Comparison of ENCODE assay signal across 1 cellular context in the genomic region with DNA sequence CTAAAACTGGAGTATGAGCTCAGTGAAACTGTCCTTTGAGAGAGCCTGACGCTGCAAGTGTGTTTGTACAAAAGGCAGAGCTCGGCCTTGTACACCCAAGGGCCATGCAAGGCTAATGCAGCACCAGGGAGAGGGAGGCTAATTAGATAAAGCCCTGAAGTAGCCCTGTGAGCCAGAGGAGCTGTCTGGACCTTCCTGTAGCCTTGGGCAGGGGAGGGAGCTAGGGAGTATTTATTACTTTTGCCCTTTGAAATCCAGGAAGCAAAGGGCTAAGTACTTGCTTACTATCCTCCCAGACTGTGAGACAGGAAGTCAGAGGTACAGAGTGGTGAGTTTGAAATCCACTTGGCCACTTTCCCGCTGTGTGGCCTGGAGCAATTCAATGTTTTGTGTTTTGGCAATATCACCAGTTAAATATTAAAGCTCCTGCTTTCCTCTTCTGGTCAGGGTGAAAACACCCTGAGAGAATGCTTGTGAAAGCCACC.
TF ChIP-seq lines count a peak whose summit lies in the region.

No MANE protein-coding gene starts in this region.

TF ChIP-seq in HepG2, 621 proteins besides CTCF, POLR2A, EP300 and RAD21 (continued from another document and continues in another):
- TF ChIP-seq, protein P1, sequence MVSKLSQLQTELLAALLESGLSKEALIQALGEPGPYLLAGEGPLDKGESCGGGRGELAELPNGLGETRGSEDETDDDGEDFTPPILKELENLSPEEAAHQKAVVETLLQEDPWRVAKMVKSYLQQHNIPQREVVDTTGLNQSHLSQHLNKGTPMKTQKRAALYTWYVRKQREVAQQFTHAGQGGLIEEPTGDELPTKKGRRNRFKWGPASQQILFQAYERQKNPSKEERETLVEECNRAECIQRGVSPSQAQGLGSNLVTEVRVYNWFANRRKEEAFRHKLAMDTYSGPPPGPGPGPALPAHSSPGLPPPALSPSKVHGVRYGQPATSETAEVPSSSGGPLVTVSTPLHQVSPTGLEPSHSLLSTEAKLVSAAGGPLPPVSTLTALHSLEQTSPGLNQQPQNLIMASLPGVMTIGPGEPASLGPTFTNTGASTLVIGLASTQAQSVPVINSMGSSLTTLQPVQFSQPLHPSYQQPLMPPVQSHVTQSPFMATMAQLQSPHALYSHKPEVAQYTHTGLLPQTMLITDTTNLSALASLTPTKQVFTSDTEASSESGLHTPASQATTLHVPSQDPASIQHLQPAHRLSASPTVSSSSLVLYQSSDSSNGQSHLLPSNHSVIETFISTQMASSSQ (IDR thresholded peaks at IDR 0.05; ENCODE audit: low read depth), result peak; percentile 47; the same call in 1 of the 2 replicates
- TF ChIP-seq, protein P1 (CRISPR knock-in tag; IDR thresholded peaks at IDR 0.05; ENCODE audit: borderline replicate concordance), result peak; percentile 64; the same call in 1 of the 2 replicates
- TF ChIP-seq SKI (IDR thresholded peaks at IDR 0.05; ENCODE audit: partially characterized antibody), result peak; percentile 11
- TF ChIP-seq, protein P2, sequence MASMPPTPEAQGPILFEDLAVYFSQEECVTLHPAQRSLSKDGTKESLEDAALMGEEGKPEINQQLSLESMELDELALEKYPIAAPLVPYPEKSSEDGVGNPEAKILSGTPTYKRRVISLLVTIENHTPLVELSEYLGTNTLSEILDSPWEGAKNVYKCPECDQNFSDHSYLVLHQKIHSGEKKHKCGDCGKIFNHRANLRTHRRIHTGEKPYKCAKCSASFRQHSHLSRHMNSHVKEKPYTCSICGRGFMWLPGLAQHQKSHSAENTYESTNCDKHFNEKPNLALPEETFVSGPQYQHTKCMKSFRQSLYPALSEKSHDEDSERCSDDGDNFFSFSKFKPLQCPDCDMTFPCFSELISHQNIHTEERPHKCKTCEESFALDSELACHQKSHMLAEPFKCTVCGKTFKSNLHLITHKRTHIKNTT (CRISPR knock-in tag; IDR thresholded peaks at IDR 0.05), result no peak
- no peak for TF ChIP-seq EEA1 (CRISPR knock-in tag; IDR thresholded peaks at IDR 0.05; ENCODE audit: borderline replicate concordance)
- TF ChIP-seq ZNF839 (CRISPR knock-in tag; IDR thresholded peaks at IDR 0.05; ENCODE audit: borderline replicate concordance), result no peak
- TF ChIP-seq AKAP8 (CRISPR knock-in tag; IDR thresholded peaks at IDR 0.05), result no peak
- TF ChIP-seq, protein P3, sequence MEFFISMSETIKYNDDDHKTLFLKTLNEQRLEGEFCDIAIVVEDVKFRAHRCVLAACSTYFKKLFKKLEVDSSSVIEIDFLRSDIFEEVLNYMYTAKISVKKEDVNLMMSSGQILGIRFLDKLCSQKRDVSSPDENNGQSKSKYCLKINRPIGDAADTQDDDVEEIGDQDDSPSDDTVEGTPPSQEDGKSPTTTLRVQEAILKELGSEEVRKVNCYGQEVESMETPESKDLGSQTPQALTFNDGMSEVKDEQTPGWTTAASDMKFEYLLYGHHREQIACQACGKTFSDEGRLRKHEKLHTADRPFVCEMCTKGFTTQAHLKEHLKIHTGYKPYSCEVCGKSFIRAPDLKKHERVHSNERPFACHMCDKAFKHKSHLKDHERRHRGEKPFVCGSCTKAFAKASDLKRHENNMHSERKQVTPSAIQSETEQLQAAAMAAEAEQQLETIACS (CRISPR knock-in tag; IDR thresholded peaks at IDR 0.05), result no peak
- no peak for TF ChIP-seq EHMT2 (IDR thresholded peaks at IDR 0.05; ENCODE audit: borderline replicate concordance, low read depth, low read length)
- TF ChIP-seq FOSL2 (CRISPR knock-in tag; IDR thresholded peaks at IDR 0.05), result no peak
- peak; percentile 84; the same call in 1 of the 2 replicates for TF ChIP-seq ZNF292 (CRISPR knock-in tag; IDR thresholded peaks at IDR 0.05; ENCODE audit: borderline replicate concordance, low read depth)
- peak; percentile 62; the same call in 1 of the 2 replicates for TF ChIP-seq ESRRA (CRISPR knock-in tag; IDR thresholded peaks at IDR 0.05; ENCODE audit: low read depth)
- TF ChIP-seq ZNF510 (CRISPR knock-in tag; IDR thresholded peaks at IDR 0.05; ENCODE audit: low read depth), result no peak
- TF ChIP-seq TBX2 (CRISPR knock-in tag; IDR thresholded peaks at IDR 0.05; ENCODE audit: borderline replicate concordance), result no peak; the same call in 1 of the 2 replicates
- no peak; the same call in 1 of the 2 replicates for TF ChIP-seq ARNT2 (CRISPR knock-in tag; IDR thresholded peaks at IDR 0.05; ENCODE audit: low read depth)
- TF ChIP-seq TCF7 (IDR thresholded peaks at IDR 0.05; ENCODE audit: low read depth), result no peak
- TF ChIP-seq, protein P4, sequence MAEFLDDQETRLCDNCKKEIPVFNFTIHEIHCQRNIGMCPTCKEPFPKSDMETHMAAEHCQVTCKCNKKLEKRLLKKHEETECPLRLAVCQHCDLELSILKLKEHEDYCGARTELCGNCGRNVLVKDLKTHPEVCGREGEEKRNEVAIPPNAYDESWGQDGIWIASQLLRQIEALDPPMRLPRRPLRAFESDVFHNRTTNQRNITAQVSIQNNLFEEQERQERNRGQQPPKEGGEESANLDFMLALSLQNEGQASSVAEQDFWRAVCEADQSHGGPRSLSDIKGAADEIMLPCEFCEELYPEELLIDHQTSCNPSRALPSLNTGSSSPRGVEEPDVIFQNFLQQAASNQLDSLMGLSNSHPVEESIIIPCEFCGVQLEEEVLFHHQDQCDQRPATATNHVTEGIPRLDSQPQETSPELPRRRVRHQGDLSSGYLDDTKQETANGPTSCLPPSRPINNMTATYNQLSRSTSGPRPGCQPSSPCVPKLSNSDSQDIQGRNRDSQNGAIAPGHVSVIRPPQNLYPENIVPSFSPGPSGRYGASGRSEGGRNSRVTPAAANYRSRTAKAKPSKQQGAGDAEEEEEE (CRISPR knock-in tag; IDR thresholded peaks at IDR 0.05; ENCODE audit: borderline replicate concordance), result no peak
- TF ChIP-seq ZNF333 (CRISPR knock-in tag; IDR thresholded peaks at IDR 0.05; ENCODE audit: borderline replicate concordance), result no peak
- no peak; the same call in 1 of the 2 replicates for TF ChIP-seq ZNF619 (CRISPR knock-in tag; IDR thresholded peaks at IDR 0.05)
- 0 out of 2 replicates have a peak, but pooled peaks have one; percentile 33 for TF ChIP-seq RBAK (CRISPR knock-in tag; IDR thresholded peaks at IDR 0.05)
- TF ChIP-seq ZNF570 (CRISPR knock-in tag; IDR thresholded peaks at IDR 0.05; ENCODE audit: borderline replicate concordance), result no peak
- peak; percentile 19; the same call in 1 of the 2 replicates for TF ChIP-seq ZBTB21 (CRISPR knock-in tag; IDR thresholded peaks at IDR 0.05)
- TF ChIP-seq ZNF747 (CRISPR knock-in tag; IDR thresholded peaks at IDR 0.05; ENCODE audit: borderline replicate concordance), result no peak
- TF ChIP-seq HNRNPL (IDR thresholded peaks at IDR 0.05; ENCODE audit: low read depth, low read length), result no peak
- TF ChIP-seq ZMAT3 (CRISPR knock-in tag; conservative IDR thresholded peaks at IDR 0.05), result 0 out of 2 replicates have a peak, but pooled peaks have one; percentile 29
- TF ChIP-seq ZNF331 (CRISPR knock-in tag; IDR thresholded peaks at IDR 0.05), result peak; percentile 40; the same call in 1 of the 2 replicates
- TF ChIP-seq KLF11 (CRISPR knock-in tag; IDR thresholded peaks at IDR 0.05), result no peak
- TF ChIP-seq HNF4G (IDR thresholded peaks at IDR 0.05; ENCODE audit: borderline replicate concordance, low read depth, low read length), result peak; percentile 85
- TF ChIP-seq HNF4G (CRISPR knock-in tag; IDR thresholded peaks at IDR 0.05; ENCODE audit: borderline replicate concordance, low read depth), result 0 out of 2 replicates have a peak, but pooled peaks have one; percentile 52
- TF ChIP-seq ZNF451 (CRISPR knock-in tag; IDR thresholded peaks at IDR 0.05), result no peak
- TF ChIP-seq RXRA (CRISPR knock-in tag; IDR thresholded peaks at IDR 0.05), result no peak
- no peak for TF ChIP-seq ZSCAN22 (CRISPR knock-in tag; IDR thresholded peaks at IDR 0.05)
- TF ChIP-seq HOXA7 (CRISPR knock-in tag; IDR thresholded peaks at IDR 0.05), result no peak
- TF ChIP-seq ZNF674 (CRISPR knock-in tag; IDR thresholded peaks at IDR 0.05; ENCODE audit: low read depth), result no peak
- TF ChIP-seq, protein P5, sequence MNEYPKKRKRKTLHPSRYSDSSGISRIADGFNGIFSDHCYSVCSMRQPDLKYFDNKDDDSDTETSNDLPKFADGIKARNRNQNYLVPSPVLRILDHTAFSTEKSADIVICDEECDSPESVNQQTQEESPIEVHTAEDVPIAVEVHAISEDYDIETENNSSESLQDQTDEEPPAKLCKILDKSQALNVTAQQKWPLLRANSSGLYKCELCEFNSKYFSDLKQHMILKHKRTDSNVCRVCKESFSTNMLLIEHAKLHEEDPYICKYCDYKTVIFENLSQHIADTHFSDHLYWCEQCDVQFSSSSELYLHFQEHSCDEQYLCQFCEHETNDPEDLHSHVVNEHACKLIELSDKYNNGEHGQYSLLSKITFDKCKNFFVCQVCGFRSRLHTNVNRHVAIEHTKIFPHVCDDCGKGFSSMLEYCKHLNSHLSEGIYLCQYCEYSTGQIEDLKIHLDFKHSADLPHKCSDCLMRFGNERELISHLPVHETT (CRISPR knock-in tag; conservative IDR thresholded peaks at IDR 0.05), result no peak
- 0 out of 2 replicates have a peak, but pooled peaks have one; percentile 3 for TF ChIP-seq CEBPB (IDR thresholded peaks at IDR 0.05; ENCODE audit: borderline replicate concordance, low read depth, low read length)
- TF ChIP-seq GTF3A (CRISPR knock-in tag; conservative IDR thresholded peaks at IDR 0.05), result 0 out of 2 replicates have a peak, but pooled peaks have one; percentile 39
- TF ChIP-seq, protein P6, sequence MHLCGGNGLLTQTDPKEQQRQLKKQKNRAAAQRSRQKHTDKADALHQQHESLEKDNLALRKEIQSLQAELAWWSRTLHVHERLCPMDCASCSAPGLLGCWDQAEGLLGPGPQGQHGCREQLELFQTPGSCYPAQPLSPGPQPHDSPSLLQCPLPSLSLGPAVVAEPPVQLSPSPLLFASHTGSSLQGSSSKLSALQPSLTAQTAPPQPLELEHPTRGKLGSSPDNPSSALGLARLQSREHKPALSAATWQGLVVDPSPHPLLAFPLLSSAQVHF (CRISPR knock-in tag; IDR thresholded peaks at IDR 0.05), result no peak
- TF ChIP-seq SRF (IDR thresholded peaks at IDR 0.05; ENCODE audit: low read depth, low read length), result no peak
- peak; percentile 57; the same call in 1 of the 2 replicates for TF ChIP-seq ZNF501 (CRISPR knock-in tag; IDR thresholded peaks at IDR 0.05)
- TF ChIP-seq NCOA2 (CRISPR knock-in tag; IDR thresholded peaks at IDR 0.05), result peak; percentile 41
- TF ChIP-seq GLI4 (CRISPR knock-in tag; IDR thresholded peaks at IDR 0.05; ENCODE audit: borderline replicate concordance), result no peak
- TF ChIP-seq ZKSCAN1 (IDR thresholded peaks at IDR 0.05; ENCODE audit: low read length), result no peak
- TF ChIP-seq FOXO1 (CRISPR knock-in tag; IDR thresholded peaks at IDR 0.05), result peak; percentile 48; the same call in 1 of the 2 replicates
- no peak for TF ChIP-seq FOXP1 (IDR thresholded peaks at IDR 0.05)
- peak; percentile 72 for TF ChIP-seq FOXP1 (CRISPR knock-in tag; IDR thresholded peaks at IDR 0.05)
- TF ChIP-seq KAT8 (CRISPR knock-in tag; IDR thresholded peaks at IDR 0.05), result peak; percentile 59
- TF ChIP-seq, protein P7, sequence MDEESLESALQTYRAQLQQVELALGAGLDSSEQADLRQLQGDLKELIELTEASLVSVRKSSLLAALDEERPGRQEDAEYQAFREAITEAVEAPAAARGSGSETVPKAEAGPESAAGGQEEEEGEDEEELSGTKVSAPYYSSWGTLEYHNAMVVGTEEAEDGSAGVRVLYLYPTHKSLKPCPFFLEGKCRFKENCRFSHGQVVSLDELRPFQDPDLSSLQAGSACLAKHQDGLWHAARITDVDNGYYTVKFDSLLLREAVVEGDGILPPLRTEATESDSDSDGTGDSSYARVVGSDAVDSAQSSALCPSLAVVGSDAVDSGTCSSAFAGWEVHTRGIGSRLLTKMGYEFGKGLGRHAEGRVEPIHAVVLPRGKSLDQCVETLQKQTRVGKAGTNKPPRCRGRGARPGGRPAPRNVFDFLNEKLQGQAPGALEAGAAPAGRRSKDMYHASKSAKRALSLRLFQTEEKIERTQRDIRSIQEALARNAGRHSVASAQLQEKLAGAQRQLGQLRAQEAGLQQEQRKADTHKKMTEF (CRISPR knock-in tag; IDR thresholded peaks at IDR 0.05), result peak; percentile 20; the same call in 1 of the 2 replicates
- TF ChIP-seq, protein P8, sequence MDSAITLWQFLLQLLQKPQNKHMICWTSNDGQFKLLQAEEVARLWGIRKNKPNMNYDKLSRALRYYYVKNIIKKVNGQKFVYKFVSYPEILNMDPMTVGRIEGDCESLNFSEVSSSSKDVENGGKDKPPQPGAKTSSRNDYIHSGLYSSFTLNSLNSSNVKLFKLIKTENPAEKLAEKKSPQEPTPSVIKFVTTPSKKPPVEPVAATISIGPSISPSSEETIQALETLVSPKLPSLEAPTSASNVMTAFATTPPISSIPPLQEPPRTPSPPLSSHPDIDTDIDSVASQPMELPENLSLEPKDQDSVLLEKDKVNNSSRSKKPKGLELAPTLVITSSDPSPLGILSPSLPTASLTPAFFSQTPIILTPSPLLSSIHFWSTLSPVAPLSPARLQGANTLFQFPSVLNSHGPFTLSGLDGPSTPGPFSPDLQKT (CRISPR knock-in tag; IDR thresholded peaks at IDR 0.05; ENCODE audit: borderline replicate concordance), result no peak
- TF ChIP-seq FOXA3 (CRISPR knock-in tag; IDR thresholded peaks at IDR 0.05), result peak; percentile 56; the same call in 1 of the 2 replicates
- TF ChIP-seq, protein P9, sequence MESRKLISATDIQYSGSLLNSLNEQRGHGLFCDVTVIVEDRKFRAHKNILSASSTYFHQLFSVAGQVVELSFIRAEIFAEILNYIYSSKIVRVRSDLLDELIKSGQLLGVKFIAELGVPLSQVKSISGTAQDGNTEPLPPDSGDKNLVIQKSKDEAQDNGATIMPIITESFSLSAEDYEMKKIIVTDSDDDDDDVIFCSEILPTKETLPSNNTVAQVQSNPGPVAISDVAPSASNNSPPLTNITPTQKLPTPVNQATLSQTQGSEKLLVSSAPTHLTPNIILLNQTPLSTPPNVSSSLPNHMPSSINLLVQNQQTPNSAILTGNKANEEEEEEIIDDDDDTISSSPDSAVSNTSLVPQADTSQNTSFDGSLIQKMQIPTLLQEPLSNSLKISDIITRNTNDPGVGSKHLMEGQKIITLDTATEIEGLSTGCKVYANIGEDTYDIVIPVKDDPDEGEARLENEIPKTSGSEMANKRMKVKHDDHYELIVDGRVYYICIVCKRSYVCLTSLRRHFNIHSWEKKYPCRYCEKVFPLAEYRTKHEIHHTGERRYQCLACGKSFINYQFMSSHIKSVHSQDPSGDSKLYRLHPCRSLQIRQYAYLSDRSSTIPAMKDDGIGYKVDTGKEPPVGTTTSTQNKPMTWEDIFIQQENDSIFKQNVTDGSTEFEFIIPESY (CRISPR knock-in tag; IDR thresholded peaks at IDR 0.05), result no peak
- TF ChIP-seq MIXL1 (CRISPR knock-in tag; IDR thresholded peaks at IDR 0.05), result peak; percentile 32; the same call in 1 of the 2 replicates
- TF ChIP-seq ZNF589 (CRISPR knock-in tag; conservative IDR thresholded peaks at IDR 0.05), result no peak
- TF ChIP-seq SIN3A (IDR thresholded peaks at IDR 0.05; ENCODE audit: borderline replicate concordance, low read depth, low read length), result peak; percentile 43; the same call in 1 of the 2 replicates
